1 cellular context compared by ENCODE assay signal in genomic region chr11:60343094-60343704, GRCh38.
TF ChIP-seq lines count a peak whose summit lies in the region.

No MANE protein-coding gene starts in this region.

TF ChIP-seq in endothelial cell of umbilical vein, 7 proteins besides CTCF, POLR2A, EP300 and RAD21:
- TF ChIP-seq POLR2AphosphoS5 (IDR thresholded peaks at IDR 0.05; ENCODE audit: insufficient read depth, low read depth, low read length) (no peak), JUN (IDR thresholded peaks at IDR 0.05; ENCODE audit: borderline replicate concordance, insufficient read depth, insufficient read length, low read depth) (no peak), EZH2 (IDR thresholded peaks at IDR 0.05; ENCODE audit: borderline replicate concordance, low read depth, low read length, severe bottlenecking) (no peak)
